8 cellular contexts compared by ENCODE assay signal in genomic region chr12:121240484-121241202, GRCh38. TPM values are rescaled to one million over a fixed set of nuclear protein-coding genes. Genes with fewer than 3 reads are reported as not detected.
DNase-seq lines count a peak whose midpoint lies in the region; ATAC-seq and TF ChIP-seq lines count a peak whose summit lies in the region.

No MANE protein-coding gene starts in this region.

- ATAC-seq in activated T-helper 17 cell treated with anti-CD3 and anti-CD28 coated beads, Interleukin-2, amount 50 U/mL, for 72 hours (replicated peaks), result peak; percentile 80
- ATAC-seq in heart right ventricle (peak; percentile 72 to 90 (median 83)), HG03139 (IDR thresholded peaks at IDR 0.05; ENCODE audit: unreplicated experiment) (no peak), HG03442 (IDR thresholded peaks at IDR 0.05; ENCODE audit: unreplicated experiment) (no peak)

- no peaks in the 10 kb centered on the region for H3K27me3 Mint-ChIP-seq in activated T-helper 17 cell treated with anti-CD3 and anti-CD28 coated beads, Interleukin-2, amount 50 U/mL, for 72 hours

- DNase-seq in NOMO-1 treated with dmso at 0.1 percent for 144 hours (lab: John Stamatoyannopoulos, UW; ENCODE audit: unreplicated experiment), result peak; percentile 82
- peak; percentile 79 to 81 for DNase-seq in heart right ventricle
- DNase-seq in spleen, result peak; percentile 96
- no peak for DNase-seq in SK-N-DZ (ENCODE audit: low spot score)
- no peak for DNase-seq in BE2C

- peaks cover 10% of the 10 kb centered on the region for H3K4me1 Mint-ChIP-seq in activated T-helper 17 cell treated with anti-CD3 and anti-CD28 coated beads, Interleukin-2, amount 50 U/mL, for 72 hours

- H3K27ac ChIP-seq in heart right ventricle, result peak overlapping the region in 9 of 10 donors; percentile 5 to 76 (median 50)
- H3K27ac ChIP-seq in spleen, result peak overlapping the region; percentile 70 to 83 (median 80)

- H3K36me3 ChIP-seq in heart right ventricle, result peaks cover 0 to 88% (median 3%) of the 10 kb centered on the region in 9 donors
- H3K36me3 ChIP-seq in spleen, result peaks cover 0 to 98% (median 43%) of the 10 kb centered on the region in 6 donors
- H3K36me3 ChIP-seq in BE2C, result peaks cover 20% of the 10 kb centered on the region

- TF ChIP-seq CTCF in heart right ventricle (IDR thresholded peaks at IDR 0.05) (no peak), spleen (IDR thresholded peaks at IDR 0.05 in 8 of 11, conservative IDR thresholded peaks at IDR 0.05 in 3 of 11) (peak in 4 of 11 experiments; percentile 24 to 30 (median 30)), BE2C (IDR thresholded peaks at IDR 0.05; ENCODE audit: low read depth, low read length) (no peak)

- H3K27ac Mint-ChIP-seq in activated T-helper 17 cell treated with anti-CD3 and anti-CD28 coated beads, Interleukin-2, amount 50 U/mL, for 72 hours, result peak overlapping the region; percentile 94

- peaks cover 32% of the 10 kb centered on the region for H3K36me3 Mint-ChIP-seq in activated T-helper 17 cell treated with anti-CD3 and anti-CD28 coated beads, Interleukin-2, amount 50 U/mL, for 72 hours (ENCODE audit: low read depth)

- H3K4me3 Mint-ChIP-seq in activated T-helper 17 cell treated with anti-CD3 and anti-CD28 coated beads, Interleukin-2, amount 50 U/mL, for 72 hours, result peak overlapping the region; percentile 80

- H3K4me1 ChIP-seq in heart right ventricle, result peaks cover 0 to 44% (median 6%) of the 10 kb centered on the region in 9 donors
- H3K4me1 ChIP-seq in spleen, result peaks cover 16 to 48% (median 38%) of the 10 kb centered on the region in 6 donors
- no peaks in the 10 kb centered on the region for H3K4me1 ChIP-seq in BE2C

- TF ChIP-seq POLR2A in spleen (IDR thresholded peaks at IDR 0.05), result no peak

- 51 to 60% methylated on average over 41 of the region's 41 CpGs for WGBS in heart right ventricle, 2 donors
- 26 to 60% (median 31%) methylated on average over 33 to 41 of the region's 41 CpGs for WGBS in spleen, 5 donors

- intact Hi-C loops in heart right ventricle (cut with DNase I) (no loop called here), spleen (cut with DNase I; ENCODE audit: low total_unique reads) (no loop called here)

- H3K9me3 Mint-ChIP-seq in activated T-helper 17 cell treated with anti-CD3 and anti-CD28 coated beads, Interleukin-2, amount 50 U/mL, for 72 hours, result no peaks in the 10 kb centered on the region

- H3K27me3 ChIP-seq in heart right ventricle (no peaks in the 10 kb centered on the region), spleen (replicated peaks in 1 of 7) (no peaks in the 10 kb centered on the region), BE2C (no peaks in the 10 kb centered on the region)

- H3K4me3 ChIP-seq in heart right ventricle, result peak overlapping the region in 8 of 10 donors; percentile 16 to 44 (median 37)
- H3K4me3 ChIP-seq in spleen, result peak overlapping the region in 6 of 8 donors; percentile 13 to 58 (median 23)
- H3K4me3 ChIP-seq in BE2C (ENCODE audit: low read depth, low read length), result no peak overlapping the region

- H3K9me3 ChIP-seq in heart right ventricle, result no peaks in the 10 kb centered on the region
- H3K9me3 ChIP-seq in spleen, result no peaks in the 10 kb centered on the region
- H3K9me3 ChIP-seq in BE2C, result no peaks in the 10 kb centered on the region

RNA-seq across cellular contexts. Expression of gene P2RX4, which starts 30.7 kb away (rescaled TPM):
- 10 to 100 TPM; 31.6 to 45.3 TPM for total RNA-seq in activated T-helper 17 cell treated with anti-CD3 and anti-CD28 coated beads, Interleukin-2, amount 50 U/mL, for 72 hours
- 10 to 100 TPM in 1 of 10 donors, 1 to 10 TPM in 9; 3.7 to 12.6 (median 5.5) TPM for total RNA-seq in heart right ventricle
- polyA plus RNA-seq in heart right ventricle, result 10 to 100 TPM in 1 of 2 donors, 1 to 10 TPM in 1; 4.4 to 10.6 TPM
- 10 to 100 TPM; 27.8 to 97.9 (median 35.8) TPM for total RNA-seq in spleen
- polyA plus RNA-seq in spleen, result 10 to 100 TPM; 12.0 to 21.5 (median 17.8) TPM
- polyA plus RNA-seq in SK-N-DZ (2014; cell fraction: cytosol; rRNA removed), result 1.1 and 6.1 TPM in 2 replicates
- polyA plus RNA-seq in SK-N-DZ (2014; cell fraction: nucleus; rRNA removed), result 2.0 and 7.7 TPM in 2 replicates
- 8.8 TPM for polyA plus RNA-seq in BE2C (2012; ENCODE audit: insufficient read depth, insufficient read length, low read depth)

RNA-seq across cellular contexts. Expression of gene CAMKK2, which starts 55.9 kb away (rescaled TPM):
- total RNA-seq in activated T-helper 17 cell treated with anti-CD3 and anti-CD28 coated beads, Interleukin-2, amount 50 U/mL, for 72 hours, result 10 to 100 TPM; 16.9 to 30.1 TPM
- total RNA-seq in heart right ventricle (10 to 100 TPM; 14.7 to 19.3 (median 16.1) TPM), spleen (10 to 100 TPM; 52.3 to 90.1 (median 81.2) TPM)
- polyA plus RNA-seq in heart right ventricle (10 to 100 TPM; 10.8 to 11.8 TPM), spleen (10 to 100 TPM; 13.6 to 34.3 (median 14.2) TPM)
- 30.7 and 30.8 TPM in 2 replicates for polyA plus RNA-seq in SK-N-DZ (2014; cell fraction: cytosol; rRNA removed)
- 35.4 and 50.0 TPM in 2 replicates for polyA plus RNA-seq in SK-N-DZ (2014; cell fraction: nucleus; rRNA removed)
- 27.2 TPM for polyA plus RNA-seq in BE2C (2012; ENCODE audit: insufficient read depth, insufficient read length, low read depth)

Comparison
In these comparisons a context has a peak if more than half of its experiments do, and no peak if none do; other contexts are left out.
1. DNase-seq: peak in NOMO-1 treated with dmso at 0.1 percent for 144 hours (single experiment), heart right ventricle (2 of 2) and spleen (single experiment); none in SK-N-DZ (single experiment) and BE2C (single experiment).
2. ATAC-seq: peak in activated T-helper 17 cell treated with anti-CD3 and anti-CD28 coated beads, Interleukin-2, amount 50 U/mL, for 72 hours (single experiment) and heart right ventricle (8 of 8); none in HG03139 (single experiment) and HG03442 (single experiment).